In genomic region chr7:43782768-43783555, GRCh38 we compare ENCODE assay signal across 1 cellular context.
A peak's percentile ranks its signal among the peaks of the same experiment; 100 is the strongest.
TF ChIP-seq lines count a peak whose summit lies in the region.

No MANE protein-coding gene starts in this region.

TF ChIP-seq in HepG2, 621 proteins besides CTCF, POLR2A, EP300 and RAD21:
- TF ChIP-seq SRF (IDR thresholded peaks at IDR 0.05; ENCODE audit: low read depth, low read length): no peak
- TF ChIP-seq PAX8 (CRISPR knock-in tag; IDR thresholded peaks at IDR 0.05; ENCODE audit: borderline replicate concordance): no peak
- TF ChIP-seq KMT2A (CRISPR knock-in tag; IDR thresholded peaks at IDR 0.05): 0 out of 2 replicates have a peak, but pooled peaks have one; percentile 7
- no peak for TF ChIP-seq GABPA (IDR thresholded peaks at IDR 0.05; ENCODE audit: low read depth, low read length)
- TF ChIP-seq GABPA (CRISPR knock-in tag; IDR thresholded peaks at IDR 0.05; ENCODE audit: low read depth): no peak
- TF ChIP-seq SP1 (IDR thresholded peaks at IDR 0.05): no peak
- no peak for TF ChIP-seq SP1 (CRISPR knock-in tag; IDR thresholded peaks at IDR 0.05)
- peak; percentile 81 for TF ChIP-seq ZBTB33 (CRISPR knock-in tag; IDR thresholded peaks at IDR 0.05)
- TF ChIP-seq ZBTB21 (CRISPR knock-in tag; IDR thresholded peaks at IDR 0.05): no peak
- no peak for TF ChIP-seq SAFB2 (CRISPR knock-in tag; IDR thresholded peaks at IDR 0.05; ENCODE audit: borderline replicate concordance, low read depth)
- TF ChIP-seq ZBTB1 (CRISPR knock-in tag; IDR thresholded peaks at IDR 0.05; ENCODE audit: borderline replicate concordance): no peak
- TF ChIP-seq TBL1XR1 (IDR thresholded peaks at IDR 0.05; ENCODE audit: borderline replicate concordance, low read length, partially characterized antibody): no peak
- no peak for TF ChIP-seq ZNF10 (CRISPR knock-in tag; IDR thresholded peaks at IDR 0.05; ENCODE audit: borderline replicate concordance, low read depth)
- no peak for TF ChIP-seq ZNF234 (CRISPR knock-in tag; conservative IDR thresholded peaks at IDR 0.05)
- 0 out of 2 replicates have a peak, but pooled peaks have one; percentile 1 for TF ChIP-seq YEATS2 (CRISPR knock-in tag; IDR thresholded peaks at IDR 0.05; ENCODE audit: borderline replicate concordance)
- no peak for TF ChIP-seq ZNF574 (CRISPR knock-in tag; IDR thresholded peaks at IDR 0.05)
- no peak for TF ChIP-seq KAT7 (CRISPR knock-in tag; IDR thresholded peaks at IDR 0.05; ENCODE audit: borderline replicate concordance)
- no peak for TF ChIP-seq HCFC1 (IDR thresholded peaks at IDR 0.05; ENCODE audit: low read depth, low read length)
- peak; percentile 98 for TF ChIP-seq ZNF691 (CRISPR knock-in tag; IDR thresholded peaks at IDR 0.05; ENCODE audit: borderline replicate concordance, low read depth)
